In genomic region chr2:28357055-28357454, GRCh38 we compare ENCODE assay signal across 12 cellular contexts. TPM values are rescaled to one million over a fixed set of nuclear protein-coding genes. Genes with fewer than 3 reads are reported as not detected.
DNase-seq lines count a peak whose midpoint lies in the region; ATAC-seq, FAIRE-seq and TF ChIP-seq lines count a peak whose summit lies in the region.
"Had no signal": no experiment of that assay in that cellular context is flagged by ENCODE, and none has a peak within 500 bp of the region (broad histone marks: within the 10 kb centered on the region; RNA-seq: fewer than 3 reads in every experiment).

No MANE protein-coding gene starts in this region.

- peaks cover 50% of the 10 kb centered on the region for H3K4me1 ChIP-seq in HepG2 (ENCODE audit: insufficient read depth, low read length)
- H3K4me1 ChIP-seq in right lobe of liver, result peaks cover 0 to 21% (median 10%) of the 10 kb centered on the region in 4 donors
- H3K4me1 ChIP-seq in esophagus muscularis mucosa, result peaks cover 20 to 22% (median 21%) of the 10 kb centered on the region in 4 donors
- H3K4me1 ChIP-seq in gastrocnemius medialis, result peaks cover 16 to 19% of the 10 kb centered on the region in 2 donors

- H3K36me3 ChIP-seq in HepG2 (replicated peaks in 1 of 2; ENCODE audit: control insufficient read depth in 1 of 2, insufficient read depth in 2 of 2, low read length in 2 of 2) (no peaks in the 10 kb centered on the region), right lobe of liver (no peaks in the 10 kb centered on the region), esophagus muscularis mucosa (no peaks in the 10 kb centered on the region), gastrocnemius medialis (no peaks in the 10 kb centered on the region), WERI-Rb-1 (no peaks in the 10 kb centered on the region)

- no peaks in the 10 kb centered on the region for H3K79me2 ChIP-seq in HepG2 (ENCODE audit: insufficient read depth, low read length)

- DNase-seq in HepG2 (ENCODE audit: low spot score) (no peak), right lobe of liver (no peak), esophagus muscularis mucosa (ENCODE audit: extremely low spot score) (no peak), gastrocnemius medialis (no peak), WERI-Rb-1 (no peak), kidney tubule cell (ENCODE audit: low spot score) (no peak), RKO (ENCODE audit: low spot score) (no peak)
- no peak for DNase-seq in activated naive CD4-positive, alpha-beta T cell treated with anti-CD3 and anti-CD28 coated beads, Interleukin-2, amount 50 U/mL, for 16 hours
- DNase-seq: DMS 273 treated with DMSO at 0.1 percent for 48 hours; naive thymus-derived CD4-positive, alpha-beta T cell; NCI-H1105 treated with DMSO at 0.1 percent for 48 hours; PC-3 had no signal

- no peak for TF ChIP-seq EP300 in HepG2 (IDR thresholded peaks at IDR 0.05; ENCODE audit: low read depth in 2 of 2, low read length in 2 of 2)
- TF ChIP-seq EP300 in HepG2 (CRISPR knock-in tag; IDR thresholded peaks at IDR 0.05; ENCODE audit: borderline replicate concordance), result no peak
- TF ChIP-seq EP300 in esophagus muscularis mucosa (IDR thresholded peaks at IDR 0.05), result no peak

- FAIRE-seq in HepG2 (lab: Jason Lieb, UNC), result no peak

- no peaks in the 10 kb centered on the region for H4K20me1 ChIP-seq in HepG2 (ENCODE audit: insufficient read depth, low read length)

- no peak overlapping the region for H3K9ac ChIP-seq in HepG2 (ENCODE audit: insufficient read depth, low read depth, low read length)

- POLR2A ChIA-PET in HepG2 (lab: Yijun Ruan, JAX), result interaction anchor here (1.2 to 1.4 kb wide), 2 partner anchors 40 to 604 kb away, joined by 3 to 4 read pairs; no protein-coding TSS in a partner anchor

- intact Hi-C loops in HepG2 (cut with micrococcal nuclease; ENCODE audit: unreplicated experiment), result loop anchor here (5.0 kb wide), 1 partner anchor 35 kb away; the partner anchor contains the start of gene FOSL2
- intact Hi-C loops in right lobe of liver (cut with DNase I), result no loop called here
- intact Hi-C loops in esophagus muscularis mucosa (cut with DNase I), result no loop called here
- intact Hi-C loops in gastrocnemius medialis (cut with DNase I; ENCODE audit: low total_unique reads), result no loop called here

- peak overlapping the region; percentile 67 for H3K4me2 ChIP-seq in HepG2 (ENCODE audit: low read depth, low read length)

- TF ChIP-seq RAD21 in HepG2 (CRISPR knock-in tag; IDR thresholded peaks at IDR 0.05), result no peak

- H3K27me3 ChIP-seq in HepG2 (ENCODE audit: control insufficient read depth in 1 of 2, insufficient read depth in 2 of 2, low read length in 2 of 2) (peaks cover 0 to 15% of the 10 kb centered on the region in 2 experiments; a peak in 4 of 5 replicates), right lobe of liver (no peaks in the 10 kb centered on the region), esophagus muscularis mucosa (no peaks in the 10 kb centered on the region), gastrocnemius medialis (no peaks in the 10 kb centered on the region), WERI-Rb-1 (ENCODE audit: insufficient read depth, low read depth, severe bottlenecking) (no peaks in the 10 kb centered on the region)

- 61% methylated on average over 4 of the region's 5 CpGs for WGBS in HepG2 (ENCODE audit: low lambda C conversion rate)
- 78% methylated on average over 2 of the region's 5 CpGs for WGBS in right lobe of liver (ENCODE audit: insufficient coverage, low coverage, low lambda C conversion rate, missing lambda C conversion rate)
- WGBS in esophagus muscularis mucosa, result 91% methylated on average over 5 of the region's 5 CpGs

- in situ Hi-C loops in HepG2 (cut with HindIII; ENCODE audit: extremely low pct_ligation_motif_present, low pct_unique_long_range_greater_than_20kb), result no loop called here
- in situ Hi-C loops in gastrocnemius medialis (cut with MboI; ENCODE audit: low sequenced_read_pairs in 4 of 4), result no loop called here

- no peaks in the 10 kb centered on the region for H3K9me3 ChIP-seq in HepG2 (ENCODE audit: low read length)
- no peaks in the 10 kb centered on the region for H3K9me3 ChIP-seq in right lobe of liver
- no peaks in the 10 kb centered on the region for H3K9me3 ChIP-seq in esophagus muscularis mucosa
- no peaks in the 10 kb centered on the region for H3K9me3 ChIP-seq in gastrocnemius medialis
- H3K9me3 ChIP-seq in WERI-Rb-1 (ENCODE audit: severe bottlenecking), result no peaks in the 10 kb centered on the region

- no peak overlapping the region for H3K27ac ChIP-seq in HepG2 (ENCODE audit: extremely low read length, insufficient read depth, low read length)
- H3K27ac ChIP-seq in right lobe of liver, result no peak overlapping the region
- H3K27ac ChIP-seq in esophagus muscularis mucosa (replicated peaks in 1 of 4), result peak overlapping the region; percentile 73 to 83 (median 82)
- peak overlapping the region; percentile 82 to 93 (median 88) for H3K27ac ChIP-seq in gastrocnemius medialis
- no peak overlapping the region for H3K27ac ChIP-seq in WERI-Rb-1

- CTCF ChIA-PET in HepG2 (lab: Yijun Ruan, JAX; ENCODE audit: low intra/inter-chr PET ratio, low total read pairs), result no interaction called here

- no TSS peak for BruUV-seq in HepG2 (replicated peaks; lab: Mats Ljungman, UMichigan)

- TF ChIP-seq CTCF in HepG2 (CRISPR knock-in tag; IDR thresholded peaks at IDR 0.05) (no peak), right lobe of liver (IDR thresholded peaks at IDR 0.05) (no peak), esophagus muscularis mucosa (IDR thresholded peaks at IDR 0.05) (no peak), gastrocnemius medialis (IDR thresholded peaks at IDR 0.05 in 4 of 5, conservative IDR thresholded peaks at IDR 0.05 in 1 of 5) (no peak), WERI-Rb-1 (IDR thresholded peaks at IDR 0.05; ENCODE audit: low read depth, low read length) (no peak)

- no peak overlapping the region for H2AFZ ChIP-seq in HepG2 (ENCODE audit: low read length)

- no peak for ATAC-seq in HepG2
- no peak for ATAC-seq in right lobe of liver
- no peak for ATAC-seq in gastrocnemius medialis
- ATAC-seq: naive thymus-derived CD4-positive, alpha-beta T cell had no signal

- TF ChIP-seq POLR2A in HepG2 (IDR thresholded peaks at IDR 0.05; ENCODE audit: insufficient read depth in 1 of 2, low read depth in 2 of 2, low read length in 2 of 2), result no peak
- TF ChIP-seq POLR2A in right lobe of liver (IDR thresholded peaks at IDR 0.05), result no peak
- TF ChIP-seq POLR2A in esophagus muscularis mucosa (IDR thresholded peaks at IDR 0.05; ENCODE audit: low read depth), result no peak
- TF ChIP-seq POLR2A in gastrocnemius medialis (IDR thresholded peaks at IDR 0.05), result no peak

- H3K4me3 ChIP-seq in HepG2 (replicated peaks in 1 of 3; ENCODE audit: insufficient read depth in 1 of 3, low read depth in 2 of 3, low read length in 3 of 3) (no peak overlapping the region), right lobe of liver (no peak overlapping the region), esophagus muscularis mucosa (no peak overlapping the region), gastrocnemius medialis (no peak overlapping the region), WERI-Rb-1 (ENCODE audit: low read depth, low read length) (no peak overlapping the region)

TF ChIP-seq in HepG2, 621 proteins besides CTCF, POLR2A, EP300 and RAD21 (continues in another document):
- no peak for TF ChIP-seq MXI1 (IDR thresholded peaks at IDR 0.05; ENCODE audit: borderline replicate concordance, low read depth, low read length)
- TF ChIP-seq ZNF501 (CRISPR knock-in tag; IDR thresholded peaks at IDR 0.05), result no peak
- TF ChIP-seq SNRNP70 (IDR thresholded peaks at IDR 0.05; ENCODE audit: low read depth, low read length), result no peak
- TF ChIP-seq HMGA1 (CRISPR knock-in tag; conservative IDR thresholded peaks at IDR 0.05), result no peak
- no peak for TF ChIP-seq TCF12 (IDR thresholded peaks at IDR 0.05)
- no peak for TF ChIP-seq TCF12 (CRISPR knock-in tag; IDR thresholded peaks at IDR 0.05)
- 0 out of 2 replicates have a peak, but pooled peaks have one; percentile 28 for TF ChIP-seq ZNF629 (CRISPR knock-in tag; conservative IDR thresholded peaks at IDR 0.05)
- TF ChIP-seq TARDBP (CRISPR knock-in tag; IDR thresholded peaks at IDR 0.05), result no peak
- TF ChIP-seq MEIS2 (CRISPR knock-in tag; IDR thresholded peaks at IDR 0.05), result no peak
- no peak for TF ChIP-seq NFYC (CRISPR knock-in tag; IDR thresholded peaks at IDR 0.05)

RNA-seq across cellular contexts. Expression of gene FOSL2, which starts 35.6 kb away (rescaled TPM):
- total RNA-seq in HepG2 (2016; rRNA removed; fragmentation: Illumina TruSeq; extraction: Trizol) (2.3 and 3.4 TPM in 2 replicates), right lobe of liver (10 to 100 TPM in 4 of 6 experiments, 1 to 10 TPM in 2; 8.1 to 70.7 (median 14.9) TPM), esophagus muscularis mucosa (100 to 1,000 TPM in 3 of 4 donors, 10 to 100 TPM in 1; 68.9 to 332 (median 176) TPM), gastrocnemius medialis (100 to 1,000 TPM; 193 to 214 (median 210) TPM)
- total RNA-seq in HepG2 (2016; cell fraction: cytosol; rRNA removed; fragmentation: Illumina TruSeq; extraction: Trizol; ENCODE audit: low read depth), result 0.53 and 0.61 TPM in 2 replicates
- total RNA-seq in HepG2 (2016; cell fraction: insoluble cytoplasmic fraction; rRNA removed; fragmentation: Illumina TruSeq; extraction: Trizol), result 2.2 and 4.1 TPM in 2 replicates
- total RNA-seq in HepG2 (2016; cell fraction: membrane; rRNA removed; fragmentation: Illumina TruSeq; extraction: Trizol), result 1.3 and 1.4 TPM in 2 replicates
- 3.7 and 5.1 TPM in 2 replicates for total RNA-seq in HepG2 (2016; cell fraction: nucleus; rRNA removed; fragmentation: Illumina TruSeq; extraction: Trizol)
- 18.1 and 20.1 TPM in 2 replicates for polyA plus RNA-seq in HepG2 (2011; rRNA removed)
- polyA plus RNA-seq in HepG2 (2011; cell fraction: cytosol; rRNA removed), result 10.9 and 11.2 TPM in 2 replicates
- 37.0 and 47.3 TPM in 2 replicates for polyA plus RNA-seq in HepG2 (2011; cell fraction: nucleus; rRNA removed)
- 25.1 and 31.2 TPM in 2 replicates for polyA plus RNA-seq in HepG2 (2012)
- 0.21 and 0.26 TPM in 2 replicates for polyA plus RNA-seq in HepG2 (2016; cell fraction: cytosol; fragmentation: Illumina TruSeq; extraction: Trizol; ENCODE audit: low read depth)
- polyA plus RNA-seq in HepG2 (2016; cell fraction: insoluble cytoplasmic fraction; fragmentation: Illumina TruSeq; extraction: Trizol; ENCODE audit: low read depth), result 2.0 and 2.4 TPM in 2 replicates
- 0.46 and 0.51 TPM in 2 replicates for polyA plus RNA-seq in HepG2 (2016; cell fraction: membrane; fragmentation: Illumina TruSeq; extraction: Trizol; ENCODE audit: low read depth)
- 3.9 and 4.9 TPM in 2 replicates for polyA plus RNA-seq in HepG2 (2016; cell fraction: nucleus; fragmentation: Illumina TruSeq; extraction: Trizol; ENCODE audit: insufficient read depth, low read depth)
- 62.9 and 84.8 TPM in 2 replicates for polyA minus RNA-seq in HepG2 (2011; rRNA and poly(A)+ RNA removed; ENCODE audit: low replicate concordance)
- polyA minus RNA-seq in HepG2 (2011; cell fraction: cytosol; rRNA and poly(A)+ RNA removed), result 27.1 and 28.7 TPM in 2 replicates
- polyA minus RNA-seq in HepG2 (2011; cell fraction: nucleus; rRNA and poly(A)+ RNA removed), result 47.9 and 53.6 TPM in 2 replicates

Comparison
In these comparisons a context has a peak if more than half of its experiments do, and no peak if none do; other contexts are left out.
1. H3K27ac ChIP-seq: peak in esophagus muscularis mucosa (4 of 4) and gastrocnemius medialis (4 of 4); none in HepG2 (single experiment), right lobe of liver (0 of 3) and WERI-Rb-1 (single experiment).